ENCODE assay signal across 9 cellular contexts in genomic region chr1:246527402-246528088, GRCh38. TPM values are rescaled to one million over a fixed set of nuclear protein-coding genes. Genes with fewer than 3 reads are reported as not detected.
DNase-seq lines count a peak whose midpoint lies in the region; ATAC-seq and TF ChIP-seq lines count a peak whose summit lies in the region.
"Had no signal": no experiment of that assay in that cellular context is flagged by ENCODE, and none has a peak within 500 bp of the region (broad histone marks: within the 10 kb centered on the region; RNA-seq: fewer than 3 reads in every experiment).

No MANE protein-coding gene starts in this region.

- H2AFZ ChIP-seq in SK-N-SH (ENCODE audit: low read depth) = no peak overlapping the region

- no peaks in the 10 kb centered on the region for H3K79me2 ChIP-seq in SK-N-SH (ENCODE audit: insufficient read depth)

- no peak overlapping the region for H3K4me2 ChIP-seq in SK-N-SH

- H3K27ac ChIP-seq in SK-N-SH (ENCODE audit: low read depth in 2 of 2, low read length in 1 of 2) = no peak overlapping the region

- ATAC-seq in SK-N-SH treated with all-trans-retinoic acid at 6 μM for 48 hours (peak; percentile 50), HG03175 (IDR thresholded peaks at IDR 0.05; ENCODE audit: unreplicated experiment) (peak; percentile 89), GM19351 (IDR thresholded peaks at IDR 0.05; ENCODE audit: unreplicated experiment) (no peak), WTC11 (no peak), HG02885 (IDR thresholded peaks at IDR 0.05; ENCODE audit: poor library complexity, unreplicated experiment) (no peak)

- H3F3A ChIP-seq in SK-N-SH (replicated peaks; ENCODE audit: insufficient read depth) = no peaks in the 10 kb centered on the region

- no peak overlapping the region for H3K4me3 ChIP-seq in SK-N-SH (ENCODE audit: low read depth in 2 of 2, low read length in 1 of 2)

- H3K9ac ChIP-seq in SK-N-SH = no peak overlapping the region

- H3K27me3 ChIP-seq in SK-N-SH (ENCODE audit: insufficient read depth) = no peaks in the 10 kb centered on the region

- TF ChIP-seq EP300 in SK-N-SH (IDR thresholded peaks at IDR 0.05; ENCODE audit: borderline replicate concordance in 1 of 2, low read depth in 1 of 2, low read length in 1 of 2) = no peak

- no peaks in the 10 kb centered on the region for H3K9me3 ChIP-seq in SK-N-SH

- H3K9me2 ChIP-seq in SK-N-SH = no peaks in the 10 kb centered on the region

- no peaks in the 10 kb centered on the region for H3K36me3 ChIP-seq in SK-N-SH (replicated peaks in 1 of 2; ENCODE audit: control insufficient read depth in 1 of 2, insufficient read depth in 2 of 2, low read length in 1 of 2)

- POLR2A ChIA-PET in SK-N-SH (lab: Yijun Ruan, JAX) = no interaction called here
- POLR2A ChIA-PET in WTC11 (lab: Charles Lee) = no interaction called here

- DNase-seq in SK-N-SH (no peak), UCSD-AML1 (lab: John Stamatoyannopoulos, UW; ENCODE audit: unreplicated experiment) (peak; percentile 75), posterior vena cava (ENCODE audit: low spot score) (peak; percentile 53), WTC11 (ENCODE audit: low spot score) (no peak)
- DNase-seq: activated effector memory CD4-positive, alpha-beta T cell treated with Interleukin-2 at 50 U/mL for 16 hours had no signal

- no peaks in the 10 kb centered on the region; a peak in 2 of 4 replicates for H3K4me1 ChIP-seq in SK-N-SH (ENCODE audit: control insufficient read depth in 1 of 2, insufficient read depth in 2 of 2, low read depth in 1 of 2, low read length in 1 of 2)

- no peak overlapping the region for H3K4me3 Mint-ChIP-seq in WTC11

- TF ChIP-seq RAD21 in SK-N-SH (IDR thresholded peaks at IDR 0.05; ENCODE audit: low read length) = no peak

- no peak overlapping the region for H3K27ac Mint-ChIP-seq in WTC11

- no peaks in the 10 kb centered on the region for H4K20me1 ChIP-seq in SK-N-SH (ENCODE audit: insufficient read depth)

- CTCF ChIA-PET in SK-N-SH (lab: Yijun Ruan, JAX) (interaction anchor here (1.1 kb wide), 1 partner anchor 11 kb away, joined by 3 read pairs; no protein-coding TSS in a partner anchor), WTC11 (lab: Charles Lee) (no interaction called here)

- no peak for TF ChIP-seq CTCF in SK-N-SH (IDR thresholded peaks at IDR 0.05)
- no peak for TF ChIP-seq CTCF in WTC11 (IDR thresholded peaks at IDR 0.05)

- H3K4me1 Mint-ChIP-seq in WTC11 = no peaks in the 10 kb centered on the region

- H3K36me3 Mint-ChIP-seq in WTC11 = peaks cover 18% of the 10 kb centered on the region

- peaks cover 7% of the 10 kb centered on the region; the same call in 1 of the 2 replicates for H3K27me3 Mint-ChIP-seq in WTC11 (ENCODE audit: low read depth)

- peaks cover 31% of the 10 kb centered on the region for H3K9me3 Mint-ChIP-seq in WTC11

- intact Hi-C loops in posterior vena cava (cut with DNase I) = no loop called here

- WGBS in SK-N-SH (ENCODE audit: low lambda C conversion rate) = 35% methylated on average over 5 of the region's 5 CpGs

TF ChIP-seq in SK-N-SH treated with all-trans-retinoic acid at 6 μM for 48 hours, 23 proteins besides CTCF, POLR2A, EP300 and RAD21 (continues in another document):
- TF ChIP-seq TSHZ2 (CRISPR knock-in tag; IDR thresholded peaks at IDR 0.05) (no peak), ZFP3 (CRISPR knock-in tag; IDR thresholded peaks at IDR 0.05) (no peak)

TF ChIP-seq in SK-N-SH, 30 proteins besides CTCF, POLR2A, EP300 and RAD21:
- no peak for TF ChIP-seq JUND (IDR thresholded peaks at IDR 0.05)
- TF ChIP-seq FOXM1 (IDR thresholded peaks at IDR 0.05; ENCODE audit: low read depth) = no peak
- TF ChIP-seq RFX5 (IDR thresholded peaks at IDR 0.05; ENCODE audit: low read length) = no peak
- TF ChIP-seq RXRA (IDR thresholded peaks at IDR 0.05; ENCODE audit: borderline replicate concordance, low read depth) = no peak
- TF ChIP-seq MEF2A (IDR thresholded peaks at IDR 0.05; ENCODE audit: borderline replicate concordance, low read depth) = no peak
- TF ChIP-seq USF1 (IDR thresholded peaks at IDR 0.05; ENCODE audit: borderline replicate concordance, low read depth) = no peak
- TF ChIP-seq YY1 (IDR thresholded peaks at IDR 0.05; ENCODE audit: low read depth) = no peak
- no peak for TF ChIP-seq IRF3 (IDR thresholded peaks at IDR 0.05; ENCODE audit: low read depth, low read length)
- no peak for TF ChIP-seq NFIC (IDR thresholded peaks at IDR 0.05; ENCODE audit: borderline replicate concordance)
- TF ChIP-seq RCOR1 (IDR thresholded peaks at IDR 0.05; ENCODE audit: low read length) = no peak
- TF ChIP-seq FOSL2 (IDR thresholded peaks at IDR 0.05; ENCODE audit: borderline replicate concordance, low read depth) = no peak
TF ChIP-seq in SK-N-SH: peak in this region for 0.

TF ChIP-seq in WTC11, 78 proteins besides CTCF, POLR2A, EP300 and RAD21 (continues in another document):
- TF ChIP-seq TEAD1 (CRISPR knock-in tag; IDR thresholded peaks at IDR 0.05) (no peak), ZNF512 (CRISPR knock-in tag; IDR thresholded peaks at IDR 0.05; ENCODE audit: borderline replicate concordance) (no peak), RORB (CRISPR knock-in tag; IDR thresholded peaks at IDR 0.05) (no peak), ZNF281 (CRISPR knock-in tag; IDR thresholded peaks at IDR 0.05) (no peak), MXD4 (CRISPR knock-in tag; IDR thresholded peaks at IDR 0.05; ENCODE audit: borderline replicate concordance) (no peak), ZNF425 (CRISPR knock-in tag; conservative IDR thresholded peaks at IDR 0.05) (no peak), ZNF423 (CRISPR knock-in tag; IDR thresholded peaks at IDR 0.05) (no peak), FOXJ3 (CRISPR knock-in tag; IDR thresholded peaks at IDR 0.05; ENCODE audit: borderline replicate concordance) (no peak), ETV6 (CRISPR knock-in tag; IDR thresholded peaks at IDR 0.05) (no peak)

RNA-seq across cellular contexts. Expression of gene SMYD3, which starts 20.5 kb away (rescaled TPM):
- polyA plus RNA-seq in SK-N-SH (2012; rRNA removed) = 31.4 and 37.1 TPM in 2 replicates
- 41.9 and 50.6 TPM in 2 replicates for polyA plus RNA-seq in SK-N-SH (2012; cell fraction: cytosol; rRNA removed)
- 20.6 and 23.5 TPM in 2 replicates for polyA plus RNA-seq in SK-N-SH (2012; cell fraction: nucleus; rRNA removed)
- total RNA-seq in posterior vena cava (10 to 100 TPM; 16.7 to 18.2 TPM), WTC11 (2021) (21.4 to 31.9 TPM (median 30.9 TPM) in 3 replicates)

RNA-seq across cellular contexts. Expression of gene TFB2M, which starts 38.5 kb away (rescaled TPM):
- 17.3 and 26.2 TPM in 2 replicates for polyA plus RNA-seq in SK-N-SH (2012; rRNA removed)
- polyA plus RNA-seq in SK-N-SH (2012; cell fraction: cytosol; rRNA removed) = 29.0 and 40.0 TPM in 2 replicates
- 13.5 and 23.2 TPM in 2 replicates for polyA plus RNA-seq in SK-N-SH (2012; cell fraction: nucleus; rRNA removed)
- total RNA-seq in posterior vena cava (1 to 10 TPM; 6.9 to 7.3 TPM), WTC11 (2021) (16.1 to 17.3 TPM (median 16.5 TPM) in 3 replicates)

RNA-seq across cellular contexts. Expression of gene CNST, which starts 38.7 kb away (rescaled TPM):
- 21.7 and 29.8 TPM in 2 replicates for polyA plus RNA-seq in SK-N-SH (2012; rRNA removed)
- polyA plus RNA-seq in SK-N-SH (2012; cell fraction: cytosol; rRNA removed) = 26.4 and 27.7 TPM in 2 replicates
- polyA plus RNA-seq in SK-N-SH (2012; cell fraction: nucleus; rRNA removed) = 34.0 and 50.1 TPM in 2 replicates
- total RNA-seq in posterior vena cava (10 to 100 TPM; 27.9 to 29.8 TPM), WTC11 (2021) (17.2 to 18.4 TPM (median 17.5 TPM) in 3 replicates)

Comparison
In these comparisons a context has a peak if more than half of its experiments do, and no peak if none do; other contexts are left out.
1. ATAC-seq: peak in SK-N-SH treated with all-trans-retinoic acid at 6 μM for 48 hours (single experiment) and HG03175 (single experiment); none in GM19351 (single experiment), WTC11 (single experiment) and HG02885 (single experiment).
2. DNase-seq: peak in UCSD-AML1 (single experiment) and posterior vena cava (single experiment); none in SK-N-SH (single experiment) and WTC11 (single experiment).